8 cellular contexts compared by ENCODE assay signal in the genomic region with DNA sequence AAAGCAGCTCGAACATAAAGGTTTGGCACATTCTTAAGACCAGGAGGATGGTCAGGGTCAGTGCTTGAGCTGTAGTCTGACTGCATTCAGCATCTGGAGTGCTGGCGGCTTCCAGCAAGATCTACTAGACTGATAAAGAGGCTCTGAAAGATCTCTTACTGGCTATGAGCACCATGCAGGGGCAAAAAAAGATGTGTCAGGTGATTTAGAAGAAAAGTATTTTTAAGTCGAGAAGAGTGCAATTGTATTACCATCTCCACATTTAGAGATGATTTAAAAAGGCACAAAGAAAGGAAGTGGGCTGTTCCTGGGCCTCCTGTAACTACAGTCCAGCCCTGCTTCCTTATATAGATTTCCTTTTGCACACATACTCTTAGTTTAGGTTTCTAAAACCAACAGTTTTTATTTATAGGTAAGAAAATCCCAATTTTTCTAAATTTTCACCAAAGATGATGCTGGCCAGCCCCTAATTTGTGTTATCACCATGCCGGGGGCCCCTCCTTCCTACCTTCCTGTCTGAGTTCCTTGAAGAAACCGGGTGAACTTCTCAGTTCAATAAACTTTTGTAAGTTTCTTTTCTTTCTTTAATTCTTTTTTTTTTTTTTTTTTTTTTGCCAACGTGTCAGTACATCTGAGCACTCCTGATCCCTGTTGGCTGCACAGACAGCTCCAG.
A peak's percentile ranks its signal among the peaks of the same experiment; 100 is the strongest.
DNase-seq lines count a peak whose midpoint lies in the region; ATAC-seq, FAIRE-seq and TF ChIP-seq lines count a peak whose summit lies in the region.

No MANE protein-coding gene starts in this region.

- no peak for FAIRE-seq in H54 (lab: Jason Lieb, UNC)

- peaks cover 0 to 4% of the 10 kb centered on the region in 2 donors for H3K36me3 ChIP-seq in muscle layer of duodenum (ENCODE audit: control insufficient read depth in 1 of 2, insufficient read depth in 2 of 2, low read length in 2 of 2)

- DNase-seq in Daoy (ENCODE audit: low read depth), result peak; percentile 23
- peak; percentile 84 for DNase-seq in M059J (ENCODE audit: low read depth)
- peak; percentile 74 to 79 for DNase-seq in cardiac fibroblast (ENCODE audit: low read depth in 2 of 2)
- no peak for DNase-seq in GF-D8 (lab: John Stamatoyannopoulos, UW)
- DNase-seq in DMS53 treated with DMSO at 0.1 percent for 48 hours (lab: John Stamatoyannopoulos, UW; ENCODE audit: unreplicated experiment), result no peak
- no peak for DNase-seq in H54 (ENCODE audit: insufficient read length, low spot score)

- no peak overlapping the region for H3K4me3 ChIP-seq in cardiac fibroblast (replicated peaks in 1 of 2; ENCODE audit: low read depth in 2 of 2, low read length in 2 of 2)
- H3K4me3 ChIP-seq in muscle layer of duodenum (ENCODE audit: low read depth in 1 of 2, low read length in 2 of 2), result no peak overlapping the region

- no peaks in the 10 kb centered on the region for H3K27me3 ChIP-seq in muscle layer of duodenum (ENCODE audit: low read depth, low read length)

- no peak for TF ChIP-seq CTCF in cardiac fibroblast (IDR thresholded peaks at IDR 0.05; ENCODE audit: low read depth, low read length)

- peaks cover 30 to 36% of the 10 kb centered on the region in 2 donors for H3K4me1 ChIP-seq in muscle layer of duodenum (ENCODE audit: control insufficient read depth in 1 of 2, insufficient read depth in 2 of 2, low read length in 2 of 2)

- H3K9me3 ChIP-seq in muscle layer of duodenum (ENCODE audit: control insufficient read depth in 1 of 2, low read length in 2 of 2), result no peaks in the 10 kb centered on the region

- TF ChIP-seq POLR2A in H54 (IDR thresholded peaks at IDR 0.05; ENCODE audit: low read depth, low read length), result no peak

- ATAC-seq in HG02885 (IDR thresholded peaks at IDR 0.05; ENCODE audit: poor library complexity, unreplicated experiment), result no peak

- peak overlapping the region; percentile 95 for H3K27ac ChIP-seq in muscle layer of duodenum (ENCODE audit: low read length)

Comparison
In these comparisons a context has a peak if more than half of its experiments do, and no peak if none do; other contexts are left out.
1. DNase-seq: peak in Daoy (single experiment), M059J (single experiment) and cardiac fibroblast (2 of 2); none in GF-D8 (single experiment), DMS53 treated with DMSO at 0.1 percent for 48 hours (single experiment) and H54 (single experiment).